11 cellular contexts compared by ENCODE assay signal in genomic region chr11:72283947-72284346, GRCh38. TPM values are rescaled to one million over a fixed set of nuclear protein-coding genes. Genes with fewer than 3 reads are reported as not detected.
"Had no signal": no experiment of that assay in that cellular context is flagged by ENCODE, and none has a peak within 500 bp of the region (broad histone marks: within the 10 kb centered on the region; RNA-seq: fewer than 3 reads in every experiment).

No MANE protein-coding gene starts in this region.

- H3K4me1 ChIP-seq: HAP-1 had no signal

- H3K9me3 ChIP-seq: HAP-1 had no signal

- H2AFZ ChIP-seq: GM23338 had no signal

- H3K4me2 ChIP-seq: GM23338 had no signal

- H3K27ac ChIP-seq: HL-60 had no signal

- FAIRE-seq: HepG2 had no signal

- H3K36me3 ChIP-seq: HAP-1 had no signal

- H3K27ac Mint-ChIP-seq: GM23338, HFFc6 had no signal

- H3K4me3 Mint-ChIP-seq: GM23338, HFFc6, IgD-negative memory B cell had no signal

- DNase-seq: H7, HFFc6, KBM-7 had no signal

- H3K4me3 ChIP-seq: GM23338, HAP-1 had no signal

- ATAC-seq: GM23338, HCT116, HepG2 had no signal

- H3K4me1 Mint-ChIP-seq: GM23338, IgD-negative memory B cell had no signal

RNA-seq across cellular contexts. Expression of gene PHOX2A, which starts 40.0 kb away (rescaled TPM):
- total RNA-seq: GM23338, H4, HepG2, HFFc6, HT1080 had no signal
- polyA plus RNA-seq: HepG2, IgD-negative memory B cell had no signal
